ENCODE assay signal across 23 cellular contexts in the genomic region with DNA sequence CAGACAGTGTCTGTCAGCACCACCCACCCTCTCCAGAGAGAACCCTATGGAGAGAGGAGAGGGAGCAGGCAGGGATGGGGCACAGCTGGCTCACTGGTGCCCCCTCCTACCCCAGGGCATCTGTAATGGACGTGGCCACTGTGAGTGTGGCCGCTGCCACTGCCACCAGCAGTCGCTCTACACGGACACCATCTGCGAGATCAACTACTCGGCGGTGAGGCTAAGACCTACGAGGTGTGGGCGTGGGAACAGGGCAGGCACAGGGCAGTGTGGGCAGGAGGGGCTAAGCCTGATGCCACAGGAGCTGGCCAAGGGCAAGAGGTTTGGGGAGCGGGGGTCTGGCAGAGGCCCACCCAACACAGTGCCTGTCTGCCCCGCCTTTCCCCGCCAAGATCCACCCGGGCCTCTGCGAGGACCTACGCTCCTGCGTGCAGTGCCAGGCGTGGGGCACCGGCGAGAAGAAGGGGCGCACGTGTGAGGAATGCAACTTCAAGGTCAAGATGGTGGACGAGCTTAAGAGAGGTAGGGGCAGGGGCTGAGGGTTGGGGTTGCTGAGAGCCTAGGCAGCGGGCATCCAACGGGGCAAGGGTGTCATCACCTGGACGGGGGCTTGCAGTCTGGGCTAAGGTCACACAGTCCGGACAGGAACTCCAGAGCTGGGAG.
"Had no signal": no experiment of that assay in that cellular context is flagged by ENCODE, and none has a peak within 500 bp of the region (broad histone marks: within the 10 kb centered on the region; RNA-seq: fewer than 3 reads in every experiment).

No MANE protein-coding gene starts in this region.

- H3K9me3 ChIP-seq: lower lobe of right lung, mucosa of descending colon had no signal

- ATAC-seq: activated naive CD8-positive, alpha-beta T cell treated with anti-CD3 and anti-CD28 coated beads, Interleukin-2, amount 50 U/mL, for 24 hours; activated T-cell treated with anti-CD3 and anti-CD28 coated beads, Interleukin-2, amount 50 U/mL, for 72 hours; foreskin keratinocyte; left lobe of liver; lower lobe of right lung; mucosa of descending colon; stimulated activated naive B cell treated with anti-CD40 and anti-IgM and Interleukin-4, amounts not matched to agents 10 μg/mL and 1 μg/mL and 100 μg/mL, for 72 hours had no signal

- H3K4me3 ChIP-seq: lower lobe of right lung, mucosa of descending colon had no signal

- H3K4me1 ChIP-seq: foreskin keratinocyte, lower lobe of right lung had no signal

- H3K36me3 Mint-ChIP-seq: activated naive CD4-positive, alpha-beta T cell treated with anti-CD3 and anti-CD28 coated beads, Interleukin-2, amount 10 ng/mL, durations not matched to agents 7 days and 5 days; brain; stimulated activated naive B cell treated with anti-CD40 and anti-IgM and Interleukin-4, amounts not matched to agents 10 μg/mL and 1 μg/mL and 100 μg/mL, for 72 hours had no signal

- H3K4me3 Mint-ChIP-seq: activated B cell treated with CpG ODN at 0.5 μM for 24 hours; activated naive CD4-positive, alpha-beta T cell treated with anti-CD3 and anti-CD28 coated beads, Interleukin-2, amount 10 ng/mL, durations not matched to agents 7 days and 5 days; activated naive CD8-positive, alpha-beta T cell treated with anti-CD3 and anti-CD28 coated beads, Interleukin-2, amount 50 U/mL, for 24 hours; activated T-cell treated with anti-CD3 and anti-CD28 coated beads, Interleukin-2, amount 50 U/mL, for 72 hours; brain; nephron progenitor cell; T-helper 2 cell treated with Interferon-gamma antibody and Interleukin-4, amounts not matched to agents 5 μg/mL and 100 μg/mL, for 36 hours had no signal

- H3K27ac Mint-ChIP-seq: activated B cell treated with CpG ODN at 0.5 μM for 24 hours; activated naive CD4-positive, alpha-beta T cell treated with anti-CD3 and anti-CD28 coated beads, Interleukin-2, amount 10 ng/mL, durations not matched to agents 7 days and 5 days; activated naive CD8-positive, alpha-beta T cell treated with anti-CD3 and anti-CD28 coated beads, Interleukin-2, amount 50 U/mL, for 24 hours; activated T-cell treated with anti-CD3 and anti-CD28 coated beads, Interleukin-2, amount 50 U/mL, for 72 hours; nephron progenitor cell; stimulated activated naive B cell treated with anti-CD40 and anti-IgM and Interleukin-4, amounts not matched to agents 10 μg/mL and 1 μg/mL and 100 μg/mL, for 72 hours; T-helper 2 cell treated with Interferon-gamma antibody and Interleukin-4, amounts not matched to agents 5 μg/mL and 100 μg/mL, for 36 hours had no signal

- H3K27ac ChIP-seq: foreskin keratinocyte, lower lobe of right lung had no signal

- H3K4me1 Mint-ChIP-seq: nephron progenitor cell had no signal

- H3K9me3 Mint-ChIP-seq: activated B cell treated with CpG ODN at 0.5 μM for 24 hours; activated naive CD4-positive, alpha-beta T cell treated with anti-CD3 and anti-CD28 coated beads, Interleukin-2, amount 10 ng/mL, durations not matched to agents 7 days and 5 days; activated naive CD8-positive, alpha-beta T cell treated with anti-CD3 and anti-CD28 coated beads, Interleukin-2, amount 50 U/mL, for 24 hours; activated T-cell treated with anti-CD3 and anti-CD28 coated beads, Interleukin-2, amount 50 U/mL, for 72 hours; brain; nephron progenitor cell; stimulated activated naive B cell treated with anti-CD40 and anti-IgM and Interleukin-4, amounts not matched to agents 10 μg/mL and 1 μg/mL and 100 μg/mL, for 72 hours; T-helper 2 cell treated with Interferon-gamma antibody and Interleukin-4, amounts not matched to agents 5 μg/mL and 100 μg/mL, for 36 hours had no signal

- H3K27me3 ChIP-seq: foreskin keratinocyte had no signal

- H3K27me3 Mint-ChIP-seq: activated B cell treated with CpG ODN at 0.5 μM for 24 hours; activated naive CD8-positive, alpha-beta T cell treated with anti-CD3 and anti-CD28 coated beads, Interleukin-2, amount 50 U/mL, for 24 hours had no signal

- DNase-seq: activated B cell treated with CpG ODN at 0.5 μM for 24 hours; activated CD4-positive, alpha-beta T cell treated with anti-CD3 and anti-CD28 coated beads for 4 hours; activated CD4-positive, alpha-beta T cell treated with anti-CD3 and anti-CD28 coated beads, Interleukin-2, amount 50 U/mL, for 48 hours; activated effector memory CD4-positive, alpha-beta T cell treated with anti-CD3 and anti-CD28 coated beads, Interleukin-2, amount 50 U/mL, for 16 hours; activated naive CD4-positive, alpha-beta T cell treated with anti-CD3 and anti-CD28 coated beads, Interleukin-2, amount 10 ng/mL, durations not matched to agents 7 days and 5 days; activated naive CD8-positive, alpha-beta T cell treated with anti-CD3 and anti-CD28 coated beads, Interleukin-2, amount 50 U/mL, for 24 hours; activated T-cell treated with anti-CD3 and anti-CD28 coated beads, Interleukin-2, amount 50 U/mL, for 72 hours; anterior cingulate cortex; dermis blood vessel endothelial cell; effector CD8-positive, alpha-beta T cell; foreskin keratinocyte; kidney; lower lobe of right lung; mesendoderm; mucosa of descending colon; nephron progenitor cell; stimulated activated CD4-positive, alpha-beta T cell treated with anti-CD3 and anti-CD28 coated beads, Interleukin-2, amount 100 ng/mL, for 48 hours; stimulated activated CD8-positive, alpha-beta memory T cell treated with anti-CD3 and anti-CD28 coated beads, Interleukin-4, amount 100 ng/mL, for 48 hours; stimulated activated naive B cell treated with anti-CD40 and anti-IgM and Interleukin-4, amounts not matched to agents 10 μg/mL and 1 μg/mL and 100 μg/mL, for 72 hours; trophoblast cell had no signal
